10 cellular contexts compared by ENCODE assay signal in genomic region chr4:37780444-37781133, GRCh38. TPM values are rescaled to one million over a fixed set of nuclear protein-coding genes. Genes with fewer than 3 reads are reported as not detected.
DNase-seq lines count a peak whose midpoint lies in the region; ATAC-seq, FAIRE-seq and TF ChIP-seq lines count a peak whose summit lies in the region.
"Had no signal": no experiment of that assay in that cellular context is flagged by ENCODE, and none has a peak within 500 bp of the region (broad histone marks: within the 10 kb centered on the region; RNA-seq: fewer than 3 reads in every experiment).

No MANE protein-coding gene starts in this region.

- no peak for ATAC-seq in HG03108 (IDR thresholded peaks at IDR 0.05; ENCODE audit: unreplicated experiment)

- FAIRE-seq in urothelium cell line (lab: Jason Lieb, UNC), result no peak

- H3K4me3 ChIP-seq in MG63, result no peak overlapping the region
- H3K4me3 ChIP-seq: HAP-1, SJSA1 had no signal

- no peaks in the 10 kb centered on the region for H3K27me3 ChIP-seq in MG63
- H3K27me3 ChIP-seq: SJSA1 had no signal

- TF ChIP-seq CTCF in GM13976 (IDR thresholded peaks at IDR 0.05; ENCODE audit: borderline replicate concordance, control extremely low read depth, extremely low read depth, insufficient read depth, missing control alignments), result no peak

- DNase-seq in GM13976 (ENCODE audit: low spot score), result peak; percentile 26
- DNase-seq in T-helper 9 cell, result peak; percentile 21
- peak; percentile 24 for DNase-seq in effector CD4-positive, alpha-beta T cell
- DNase-seq in stimulated activated CD4-positive, alpha-beta T cell treated with anti-CD3 and anti-CD28 coated beads, Interleukin-15, amount 100 ng/mL, for 24 hours, result peak; percentile 29
- no peak for DNase-seq in erythroblast (lab: John Stamatoyannopoulos, UW)
- no peak for DNase-seq in MG63
- no peak for DNase-seq in urothelium cell line (ENCODE audit: low spot score)

- in situ Hi-C loops in GM13976 (cut with MboI; ENCODE audit: low sequenced_read_pairs, unreplicated experiment), result loop anchor here (10.0 to 25.0 kb wide), 2 partner anchors 176 to 318 kb away; a partner anchor contains a TSS

- H3K36me3 ChIP-seq in MG63, result no peaks in the 10 kb centered on the region
- H3K36me3 ChIP-seq: HAP-1, SJSA1 had no signal

- TF ChIP-seq POLR2A in erythroblast (IDR thresholded peaks at IDR 0.05; ENCODE audit: low read length), result no peak

- H3K9me3 ChIP-seq in MG63, result no peaks in the 10 kb centered on the region
- H3K9me3 ChIP-seq: HAP-1, SJSA1 had no signal

RNA-seq across cellular contexts. Expression of gene PGM2, which starts 45.9 kb away (rescaled TPM):
- total RNA-seq in MG63 (2014; rRNA removed; shearing (Covaris generic); ENCODE audit: low replicate concordance), result 20.1 and 26.8 TPM in 2 replicates

Comparison
In these comparisons a context has a peak if more than half of its experiments do, and no peak if none do; other contexts are left out.
1. DNase-seq: peak in GM13976 (single experiment), T-helper 9 cell (single experiment), effector CD4-positive, alpha-beta T cell (single experiment) and stimulated activated CD4-positive, alpha-beta T cell treated with anti-CD3 and anti-CD28 coated beads, Interleukin-15, amount 100 ng/mL, for 24 hours (single experiment); none in erythroblast (0 of 2), MG63 (single experiment) and urothelium cell line (single experiment).